ENCODE assay signal across 8 cellular contexts in the genomic region with DNA sequence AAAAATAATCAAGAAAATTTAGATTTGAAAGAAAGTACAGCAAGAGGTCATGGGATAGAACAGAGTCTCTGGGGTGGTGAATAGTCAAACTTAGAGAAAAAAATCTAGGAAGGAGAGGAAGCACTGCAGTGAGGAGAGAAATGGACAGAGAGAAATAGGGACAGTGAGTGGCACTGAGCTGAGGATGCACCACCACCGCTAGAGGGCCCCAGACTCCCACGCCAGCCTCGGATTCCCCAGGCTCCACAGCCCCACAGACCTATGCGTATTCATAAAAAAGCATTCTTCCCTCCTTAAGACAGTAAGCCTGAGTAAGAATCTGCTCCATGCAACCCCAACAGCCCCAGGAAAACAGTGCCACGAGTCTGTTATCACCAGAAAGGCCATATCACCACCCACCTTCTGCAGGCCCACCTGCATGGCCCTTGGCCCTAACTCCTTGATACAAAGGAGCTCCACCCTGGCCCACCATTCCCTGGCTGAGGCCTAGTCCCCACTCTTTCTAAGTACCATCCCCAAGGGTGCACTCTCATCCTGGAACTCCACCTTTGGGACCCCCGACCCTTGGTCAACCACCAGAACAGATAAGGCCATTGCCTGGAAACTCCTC.
A peak's percentile ranks its signal among the peaks of the same experiment; 100 is the strongest.
DNase-seq lines count a peak whose midpoint lies in the region; ATAC-seq and TF ChIP-seq lines count a peak whose summit lies in the region.

No MANE protein-coding gene starts in this region.

- TF ChIP-seq CTCF in choroid plexus epithelial cell (conservative IDR thresholded peaks at IDR 0.05; ENCODE audit: low read depth, low read length), result peak; percentile 99
- peak; percentile 88 to 94 (median 92) for TF ChIP-seq CTCF in right lobe of liver (IDR thresholded peaks at IDR 0.05)

- no peak overlapping the region for H3K27ac ChIP-seq in right lobe of liver

- peaks cover 0 to 25% (median 3%) of the 10 kb centered on the region in 4 donors for H3K36me3 ChIP-seq in right lobe of liver

- peaks cover 52% of the 10 kb centered on the region for H3K4me1 Mint-ChIP-seq in activated CD4-positive, alpha-beta T cell treated with anti-CD3 and anti-CD28 coated beads, Interleukin-2, amount 10 ng/mL, durations not matched to agents 7 days and 5 days

- CTCF ChIA-PET in activated CD4-positive, alpha-beta T cell treated with anti-CD3 and anti-CD28 coated beads, Interleukin-2, amount 10 ng/mL, durations not matched to agents 7 days and 5 days (lab: Charles Lee), result interaction anchor here (0.6 to 2.1 kb wide), 14 partner anchors 9 to 557 kb away, joined by 3 to 12 read pairs (median 4); a partner anchor contains a TSS

- H3K4me3 ChIP-seq in choroid plexus epithelial cell (ENCODE audit: low read depth, low read length) (no peak overlapping the region), right lobe of liver (no peak overlapping the region)

- DNase-seq in SIG-M5 treated with dmso at 0.1 percent for 504 hours (lab: John Stamatoyannopoulos, UW; ENCODE audit: unreplicated experiment) (peak; percentile 40), SIG-M5 (lab: John Stamatoyannopoulos, UW) (no peak), NCI-H2171 treated with DMSO at 0.1 percent for 48 hours (lab: John Stamatoyannopoulos, UW) (peak; percentile 55), choroid plexus epithelial cell (ENCODE audit: low read depth) (peak; percentile 87), right lobe of liver (peak; percentile 78 to 84 (median 83))
- DNase-seq in activated CD4-positive, alpha-beta T cell treated with anti-CD3 and anti-CD28 coated beads, Interleukin-2, amount 10 ng/mL, durations not matched to agents 7 days and 5 days, result peak; percentile 82
- DNase-seq in stimulated activated CD4-positive, alpha-beta T cell treated with anti-CD3 and anti-CD28 coated beads, TNF-alpha, amount 100 ng/mL, for 4 hours (ENCODE audit: low read depth in 3 of 3), result peak; percentile 44 to 57 (median 52)

- H3K27me3 Mint-ChIP-seq in activated CD4-positive, alpha-beta T cell treated with anti-CD3 and anti-CD28 coated beads, Interleukin-2, amount 10 ng/mL, durations not matched to agents 7 days and 5 days, result no peaks in the 10 kb centered on the region

- intact Hi-C loops in right lobe of liver (cut with DNase I), result loop anchor here (10.0 kb wide), 2 partner anchors 130 to 210 kb away; a partner anchor contains a TSS

- peak overlapping the region; percentile 39 for H3K27ac Mint-ChIP-seq in activated CD4-positive, alpha-beta T cell treated with anti-CD3 and anti-CD28 coated beads, Interleukin-2, amount 10 ng/mL, durations not matched to agents 7 days and 5 days

- H3K36me3 Mint-ChIP-seq in activated CD4-positive, alpha-beta T cell treated with anti-CD3 and anti-CD28 coated beads, Interleukin-2, amount 10 ng/mL, durations not matched to agents 7 days and 5 days (ENCODE audit: low read depth), result peaks cover 5% of the 10 kb centered on the region

- WGBS in right lobe of liver (ENCODE audit: insufficient coverage, low coverage, low lambda C conversion rate, missing lambda C conversion rate), result 15% methylated on average over 5 of the region's 6 CpGs

- no peak for TF ChIP-seq POLR2A in right lobe of liver (IDR thresholded peaks at IDR 0.05)

- no peaks in the 10 kb centered on the region for H3K9me3 ChIP-seq in right lobe of liver

- POLR2A ChIA-PET in activated CD4-positive, alpha-beta T cell treated with anti-CD3 and anti-CD28 coated beads, Interleukin-2, amount 10 ng/mL, durations not matched to agents 7 days and 5 days (lab: Charles Lee), result interaction anchor here (0.6 kb wide), 1 partner anchor 131 kb away, joined by 3 read pairs; no protein-coding TSS in a partner anchor

- peak; percentile 49 for ATAC-seq in HG02798 (IDR thresholded peaks at IDR 0.05; ENCODE audit: poor library complexity, unreplicated experiment)
- peak; percentile 95 to 97 (median 96) for ATAC-seq in right lobe of liver

- H3K4me1 ChIP-seq in right lobe of liver, result peaks cover 0 to 35% (median 12%) of the 10 kb centered on the region in 4 donors

- no peaks in the 10 kb centered on the region for H3K9me3 Mint-ChIP-seq in activated CD4-positive, alpha-beta T cell treated with anti-CD3 and anti-CD28 coated beads, Interleukin-2, amount 10 ng/mL, durations not matched to agents 7 days and 5 days

- H3K27me3 ChIP-seq in right lobe of liver, result no peaks in the 10 kb centered on the region

- H3K4me3 Mint-ChIP-seq in activated CD4-positive, alpha-beta T cell treated with anti-CD3 and anti-CD28 coated beads, Interleukin-2, amount 10 ng/mL, durations not matched to agents 7 days and 5 days, result no peak overlapping the region
